In genomic region chr12:6965026-6965661, GRCh38 we compare ENCODE assay signal across 8 cellular contexts. TPM values are rescaled to one million over a fixed set of nuclear protein-coding genes. Genes with fewer than 3 reads are reported as not detected.
A peak's percentile ranks its signal among the peaks of the same experiment; 100 is the strongest.
DNase-seq lines count a peak whose midpoint lies in the region; ATAC-seq and TF ChIP-seq lines count a peak whose summit lies in the region.

No MANE protein-coding gene starts in this region.

- intact Hi-C loops in CD4-positive, alpha-beta T cell (cut with DNase I, micrococcal nuclease) = loop anchor here (1.0 to 2.0 kb wide), 4 partner anchors 21 to 96 kb away; partner anchors contain the start of gene C12orf57 (in 2 of the 2)
- intact Hi-C loops in adrenal gland (cut with DNase I) (loop anchor here in 1 of 2 donors (10.0 kb wide), 1 partner anchor 150 kb away; no protein-coding TSS in a partner anchor), heart right ventricle (cut with DNase I) (loop anchor here in 7 of 10 donors (1.0 to 10.0 kb wide), 6 partner anchors 20 to 127 kb away; partner anchors contain the start of genes C12orf57 (in 4 of the 7), C1R (in 1 of the 7), LPCAT3 (in 1 of the 7) and SPSB2 (in 1 of the 7))

- peak in 1 of 2 donors; percentile 71 for TF ChIP-seq POLR2A in adrenal gland (IDR thresholded peaks at IDR 0.05)

- H3K4me1 ChIP-seq in adrenal gland (replicated peaks in 1 of 2) (peaks cover 39 to 42% of the 10 kb centered on the region in 2 donors), heart right ventricle (peaks cover 25 to 66% (median 55%) of the 10 kb centered on the region in 9 donors)

- peak; percentile 94 for TF ChIP-seq CTCF in CD4-positive, alpha-beta T cell (IDR thresholded peaks at IDR 0.05)
- TF ChIP-seq CTCF in adrenal gland (IDR thresholded peaks at IDR 0.05) (peak; percentile 91 to 97 (median 96)), heart right ventricle (IDR thresholded peaks at IDR 0.05) (peak; percentile 75 to 97 (median 93))

- CTCF ChIA-PET in CD4-positive, alpha-beta T cell (lab: Charles Lee) = interaction anchor here (0.6 to 13.3 kb wide), 11 partner anchors 9 to 106 kb away, joined by 3 to 324 read pairs (median 5); partner anchors contain the start of genes C12orf57, LPCAT3, PTPN6 and RNU7-1

- DNase-seq in CD4-positive, alpha-beta T cell = peak; percentile 83 to 89 (median 86)
- peak; percentile 87 for DNase-seq in NCI-H1105 treated with DMSO at 0.1 percent for 48 hours (lab: John Stamatoyannopoulos, UW)
- peak; percentile 35 to 45 for DNase-seq in SW 1271 (lab: John Stamatoyannopoulos, UW)
- peak; percentile 93 to 95 (median 94) for DNase-seq in adrenal gland
- DNase-seq in heart right ventricle = peak; percentile 81 to 90
- DNase-seq in renal cortical epithelial cell (ENCODE audit: low read depth) = peak; percentile 72

- no peaks in the 10 kb centered on the region for H3K9me3 ChIP-seq in CD4-positive, alpha-beta T cell (ENCODE audit: control insufficient read depth, low read length)
- H3K9me3 ChIP-seq in adrenal gland (replicated peaks in 1 of 3) (no peaks in the 10 kb centered on the region), heart right ventricle (no peaks in the 10 kb centered on the region)

- H3K4me1 Mint-ChIP-seq in CD4-positive, alpha-beta T cell (ENCODE audit: low read depth) = peaks cover 58% of the 10 kb centered on the region

- H3K27ac ChIP-seq in CD4-positive, alpha-beta T cell (ENCODE audit: low read depth, low read length) = peak overlapping the region; percentile 39
- H3K27ac ChIP-seq in adrenal gland (peak overlapping the region; percentile 70 to 93 (median 86)), heart right ventricle (peak overlapping the region in 9 of 10 donors; percentile 3 to 84 (median 74))

- peak; percentile 50 for ATAC-seq in CD4-positive, alpha-beta T cell (ENCODE audit: poor library complexity)
- ATAC-seq in GM21447 (IDR thresholded peaks at IDR 0.05; ENCODE audit: unreplicated experiment) (peak; percentile 43), heart right ventricle (peak; percentile 56 to 83 (median 81)), HG03469 (IDR thresholded peaks at IDR 0.05; ENCODE audit: unreplicated experiment) (no peak)

- peak overlapping the region; percentile 79 for H3K4me3 Mint-ChIP-seq in CD4-positive, alpha-beta T cell

- WGBS in adrenal gland, 4 donors = 13 to 17% (median 15%) methylated on average over 12 of the region's 12 CpGs
- 24 to 28% methylated on average over 12 of the region's 12 CpGs for WGBS in heart right ventricle, 2 donors

- no peak overlapping the region for H3K4me3 ChIP-seq in adrenal gland
- H3K4me3 ChIP-seq in heart right ventricle = no peak overlapping the region

- POLR2A ChIA-PET in CD4-positive, alpha-beta T cell (lab: Charles Lee) = interaction anchor here (0.9 to 16.4 kb wide), 11 partner anchors 9 to 143 kb away, joined by 3 to 963 read pairs (median 5); partner anchors contain the start of genes ATN1, C12orf57, C1RL and LPCAT3

- no peaks in the 10 kb centered on the region for H3K27me3 ChIP-seq in CD4-positive, alpha-beta T cell (ENCODE audit: control insufficient read depth, insufficient read depth, low read length)
- H3K27me3 ChIP-seq in adrenal gland (no peaks in the 10 kb centered on the region), heart right ventricle (no peaks in the 10 kb centered on the region)

- H3K36me3 ChIP-seq in adrenal gland (replicated peaks in 1 of 2) (peaks cover 0 to 35% of the 10 kb centered on the region in 2 donors), heart right ventricle (peaks cover 0 to 54% (median 32%) of the 10 kb centered on the region in 9 donors)

- no peaks in the 10 kb centered on the region for H3K9me3 Mint-ChIP-seq in CD4-positive, alpha-beta T cell

- peaks cover 67% of the 10 kb centered on the region for H3K36me3 Mint-ChIP-seq in CD4-positive, alpha-beta T cell (ENCODE audit: low read depth)

- H3K27ac Mint-ChIP-seq in CD4-positive, alpha-beta T cell = peak overlapping the region; percentile 90

- no peaks in the 10 kb centered on the region for H3K27me3 Mint-ChIP-seq in CD4-positive, alpha-beta T cell

RNA-seq across cellular contexts. Expression of gene PHB2, which starts 5.3 kb away (rescaled TPM):
- 100 to 1,000 TPM; 138 to 147 TPM for total RNA-seq in CD4-positive, alpha-beta T cell
- total RNA-seq in adrenal gland (100 to 1,000 TPM; 158 to 344 (median 227) TPM), heart right ventricle (100 to 1,000 TPM; 139 to 203 (median 160) TPM), renal cortical epithelial cell (109 and 234 TPM in 2 replicates)
- polyA plus RNA-seq in adrenal gland (100 to 1,000 TPM; 128 to 222 (median 131) TPM), heart right ventricle (100 to 1,000 TPM; 102 to 178 TPM)

RNA-seq across cellular contexts. Expression of gene EMG1, which starts 5.6 kb away (rescaled TPM):
- total RNA-seq in CD4-positive, alpha-beta T cell = 10 to 100 TPM; 33.9 to 34.8 TPM
- total RNA-seq in adrenal gland (10 to 100 TPM; 21.9 to 54.4 (median 39.2) TPM), heart right ventricle (10 to 100 TPM; 33.5 to 42.1 (median 38.3) TPM), renal cortical epithelial cell (37.8 and 61.0 TPM in 2 replicates)
- polyA plus RNA-seq in adrenal gland (10 to 100 TPM; 14.2 to 43.1 (median 15.6) TPM), heart right ventricle (10 to 100 TPM; 13.8 to 31.4 TPM)

RNA-seq across cellular contexts. Expression of gene PTPN6, which starts 14.0 kb away (rescaled TPM):
- total RNA-seq in CD4-positive, alpha-beta T cell = 10 to 100 TPM; 79.0 to 83.5 TPM
- total RNA-seq in adrenal gland (10 to 100 TPM; 24.5 to 86.2 (median 63.5) TPM), heart right ventricle (10 to 100 TPM in 2 of 10 donors, 1 to 10 TPM in 8; 2.9 to 32.5 (median 5.3) TPM), renal cortical epithelial cell (14.8 and 18.4 TPM in 2 replicates)
- polyA plus RNA-seq in adrenal gland (100 to 1,000 TPM in 2 of 3 donors, 10 to 100 TPM in 1; 36.2 to 204 (median 127) TPM), heart right ventricle (10 to 100 TPM in 1 of 2 donors, 1 to 10 TPM in 1; 8.1 to 12.1 TPM)

RNA-seq across cellular contexts. Expression of gene C12orf57, which starts 21.3 kb away (rescaled TPM):
- 100 to 1,000 TPM; 305 to 311 TPM for total RNA-seq in CD4-positive, alpha-beta T cell
- total RNA-seq in adrenal gland (100 to 1,000 TPM; 152 to 505 (median 289) TPM), heart right ventricle (100 to 1,000 TPM; 134 to 213 (median 167) TPM), renal cortical epithelial cell (38.0 and 62.4 TPM in 2 replicates)
- polyA plus RNA-seq in adrenal gland (100 to 1,000 TPM in 2 of 3 donors, 10 to 100 TPM in 1; 58.4 to 335 (median 271) TPM), heart right ventricle (100 to 1,000 TPM; 182 to 654 TPM)

RNA-seq across cellular contexts. Expression of gene RNU7-1, which starts 21.5 kb away (rescaled TPM):
- total RNA-seq in CD4-positive, alpha-beta T cell = not detected
- total RNA-seq in adrenal gland = not detected
- not detected for polyA plus RNA-seq in adrenal gland
- not detected for total RNA-seq in heart right ventricle
- not detected for polyA plus RNA-seq in heart right ventricle
- not detected in 2 replicates for total RNA-seq in renal cortical epithelial cell

Comparison
In these comparisons a context has a peak if more than half of its experiments do, and no peak if none do; other contexts are left out.
1. DNase-seq: peak in every context shown above with its lines; median percentile 94 in adrenal gland; 87 in NCI-H1105 treated with DMSO at 0.1 percent for 48 hours; 86 in CD4-positive, alpha-beta T cell; 86 in heart right ventricle; 72 in renal cortical epithelial cell; 40 in SW 1271.